ENCODE assay signal across 8 cellular contexts in the genomic region with DNA sequence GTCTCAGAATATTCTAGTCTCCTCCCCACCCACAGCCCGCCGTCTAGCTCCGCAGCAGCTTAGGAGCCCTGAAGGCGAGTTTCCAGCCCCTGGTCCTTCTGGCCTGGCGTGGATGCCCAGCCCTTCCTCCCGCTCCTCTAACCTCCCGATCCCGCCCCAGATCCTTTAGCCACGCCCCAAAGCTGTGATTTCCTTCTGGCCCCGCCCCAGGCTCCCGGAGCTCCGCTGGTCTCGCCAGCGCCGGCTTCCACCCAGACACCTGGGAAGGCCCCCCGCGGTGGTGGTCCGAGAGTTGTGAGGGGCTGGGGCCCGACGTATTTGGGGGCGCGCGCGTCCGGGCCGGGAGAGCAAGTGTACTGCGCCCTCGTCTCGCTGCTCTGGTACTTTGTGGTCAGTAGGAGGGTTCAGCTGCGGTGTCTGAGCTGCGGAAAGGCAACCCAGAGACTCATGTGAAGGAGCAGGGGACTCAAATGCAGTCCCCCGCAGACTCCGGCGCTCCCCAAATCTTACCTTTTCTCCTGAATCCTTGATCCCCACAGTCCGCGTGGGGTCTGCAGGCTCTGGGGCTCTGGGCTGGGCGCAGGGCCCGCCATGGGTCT. TPM values are rescaled to one million over a fixed set of nuclear protein-coding genes. Genes with fewer than 3 reads are reported as not detected.
DNase-seq lines count a peak whose midpoint lies in the region; ATAC-seq and TF ChIP-seq lines count a peak whose summit lies in the region.

Gene CGB7, minus strand, starts transcription at position 114 of the 599 bp plus-strand sequence. CDS start 2,374 bp downstream, outside the sequence.

- H3K36me3 ChIP-seq in A673 (ENCODE audit: insufficient read depth, low read length, poor library complexity, severe bottlenecking) (no peaks in the 10 kb centered on the region), endodermal cell (ENCODE audit: control insufficient read depth, insufficient read depth, low read length) (no peaks in the 10 kb centered on the region), stomach (no peaks in the 10 kb centered on the region)

- TF ChIP-seq CTCF in A673 (conservative IDR thresholded peaks at IDR 0.05; ENCODE audit: low read depth, low read length) (no peak), endodermal cell (conservative IDR thresholded peaks at IDR 0.05) (no peak), stomach (IDR thresholded peaks at IDR 0.05) (no peak)

- no peaks in the 10 kb centered on the region for H3K36me3 Mint-ChIP-seq in endodermal cell (ENCODE audit: low read depth)

- peak within 1 kb of the TSS; percentile 55 for H3K4me3 ChIP-seq in A673 (ENCODE audit: low read depth, low read length, poor library complexity, severe bottlenecking)
- peak within 1 kb of the TSS; percentile 77 for H3K4me3 ChIP-seq in endodermal cell (ENCODE audit: low read length)
- H3K4me3 ChIP-seq in stomach, result peak within 1 kb of the TSS; percentile 52 to 58 (median 57)

- POLR2A ChIA-PET in A673 (lab: Charles Lee; ENCODE audit: low non-redundant PET), result interaction anchor here (0.5 kb wide), 1 partner anchor 173 kb away, joined by 8 read pairs; no protein-coding TSS in a partner anchor

- TF ChIP-seq POLR2A in stomach (IDR thresholded peaks at IDR 0.05), result no peak

- H3K4me1 Mint-ChIP-seq in endodermal cell, result peaks cover 6% of the 10 kb centered on the region

- intact Hi-C loops in A673 (cut with micrococcal nuclease; ENCODE audit: unreplicated experiment), result no loop called here
- intact Hi-C loops in stomach (cut with DNase I; ENCODE audit: low total_unique reads), result no loop called here

- H3K27ac ChIP-seq in A673 (ENCODE audit: low read depth, low read length, poor library complexity, severe bottlenecking) (no peak within 1 kb of the TSS), endodermal cell (ENCODE audit: low read depth, low read length) (no peak within 1 kb of the TSS), stomach (peak within 1 kb of the TSS in 1 of 5 donors; percentile 5)

- H3K27me3 Mint-ChIP-seq in endodermal cell (ENCODE audit: insufficient read depth), result peaks cover 81% of the 10 kb centered on the region

- no peaks in the 10 kb centered on the region for H3K9me3 ChIP-seq in A673 (ENCODE audit: low read depth, low read length, poor library complexity, severe bottlenecking)
- no peaks in the 10 kb centered on the region for H3K9me3 ChIP-seq in endodermal cell (ENCODE audit: control insufficient read depth, low read length)
- H3K9me3 ChIP-seq in stomach, result no peaks in the 10 kb centered on the region

- WGBS in endodermal cell (ENCODE audit: insufficient coverage in 1 of 2, insufficient read length in 1 of 2), 2 experiments, result 21 to 25% methylated on average over 13 to 38 of the region's 38 CpGs
- WGBS in stomach, 5 donors, result 1 to 6% (median 4%) methylated on average over 15 to 38 of the region's 38 CpGs

- BruUV-seq in A673 (replicated peaks; lab: Mats Ljungman, UMichigan), result no TSS peak

- no peak within 1 kb of the TSS for H3K27ac Mint-ChIP-seq in endodermal cell

- ATAC-seq in GM18907 (IDR thresholded peaks at IDR 0.05; ENCODE audit: unreplicated experiment), result no peak

- DNase-seq in A673 (ENCODE audit: low spot score) (peak; percentile 50), HK-2 (ENCODE audit: unreplicated experiment) (peak; percentile 80), endodermal cell (peak; percentile 93), medulla oblongata (ENCODE audit: extremely low spot score) (peak; percentile 15), stomach (peak; percentile 81), NCI-H446 treated with DMSO at 0.1 percent for 48 hours (lab: John Stamatoyannopoulos, UW) (no peak)
- peak; percentile 33 to 44 for DNase-seq in activated CD4-positive, alpha-beta T cell treated with anti-CD3 and anti-CD28 coated beads for 4 hours

- no peak for TF ChIP-seq EP300 in stomach (IDR thresholded peaks at IDR 0.05)

- peak within 1 kb of the TSS; percentile 52 for H3K4me3 Mint-ChIP-seq in endodermal cell

- no peak within 1 kb of the TSS for H3K9ac ChIP-seq in endodermal cell (ENCODE audit: extremely low read depth, low read length, poor library complexity, severe bottlenecking)

- H3K9me3 Mint-ChIP-seq in endodermal cell, result no peaks in the 10 kb centered on the region

- H3K4me1 ChIP-seq in A673 (ENCODE audit: insufficient read depth, low read length, poor library complexity, severe bottlenecking), result peaks cover 7% of the 10 kb centered on the region
- no peaks in the 10 kb centered on the region for H3K4me1 ChIP-seq in endodermal cell (ENCODE audit: control insufficient read depth, insufficient read depth, low read length)
- peaks cover 24 to 29% (median 25%) of the 10 kb centered on the region in 4 donors for H3K4me1 ChIP-seq in stomach

- H3K27me3 ChIP-seq in A673 (replicated peaks; ENCODE audit: insufficient read depth, low read depth, low read length, poor library complexity) (no peaks in the 10 kb centered on the region), endodermal cell (ENCODE audit: control insufficient read depth, insufficient read depth, low read length, poor library complexity, severe bottlenecking) (peaks cover 48% of the 10 kb centered on the region), stomach (peaks cover 0 to 76% (median 46%) of the 10 kb centered on the region in 3 donors)

- CTCF ChIA-PET in A673 (lab: Charles Lee), result no interaction called here

RNA-seq across cellular contexts. Expression of gene CGB7, which starts in this region (rescaled TPM):
- not detected in 2 replicates for total RNA-seq in A673 (2021)
- 1 to 10 TPM; 1.5 to 2.9 TPM for total RNA-seq in endodermal cell
- polyA plus RNA-seq in endodermal cell (2013, experiment 1 of 2), result 2.5 TPM
- 1.4 TPM for polyA plus RNA-seq in endodermal cell (2013, experiment 2 of 2)
- total RNA-seq in stomach, result not detected
- 1 to 10 TPM in 1 of 3 donors, not detected in 2; 3.8 TPM for polyA plus RNA-seq in stomach

Comparison
In these comparisons a context has a peak if more than half of its experiments do, and no peak if none do; other contexts are left out.
1. Peak in DNase-seq and H3K4me3 ChIP-seq in A673; RNA of the gene not detected or under 1 TPM.